Comparison of ENCODE assay signal across 17 cellular contexts in genomic region chr4:176882201-176882600, GRCh38.
DNase-seq lines count a peak whose midpoint lies in the region; ATAC-seq, FAIRE-seq and TF ChIP-seq lines count a peak whose summit lies in the region.
"Had no signal": no experiment of that assay in that cellular context is flagged by ENCODE, and none has a peak within 500 bp of the region (broad histone marks: within the 10 kb centered on the region; RNA-seq: fewer than 3 reads in every experiment).

No MANE protein-coding gene starts in this region.

- no peak for TF ChIP-seq POLR2A in HepG2 (IDR thresholded peaks at IDR 0.05; ENCODE audit: insufficient read depth in 1 of 2, low read depth in 2 of 2, low read length in 2 of 2)

- peaks cover 43% of the 10 kb centered on the region for H3F3A ChIP-seq in GM23248 (ENCODE audit: insufficient read depth)

- H3K79me2 ChIP-seq in GM23248 (ENCODE audit: insufficient read depth) = no peaks in the 10 kb centered on the region
- no peaks in the 10 kb centered on the region for H3K79me2 ChIP-seq in HepG2 (ENCODE audit: insufficient read depth, low read length)

- peak overlapping the region; percentile 20; the same call in 1 of the 2 replicates for H2AFZ ChIP-seq in GM23248
- no peak overlapping the region for H2AFZ ChIP-seq in HepG2 (ENCODE audit: low read length)
- H2AFZ ChIP-seq: PC-9 had no signal

- WGBS in GM23248 (ENCODE audit: low coverage in 1 of 2, low lambda C conversion rate in 2 of 2, missing lambda C conversion rate in 2 of 2), 2 experiments = 85 to 87% methylated on average over 2 of the region's 2 CpGs
- 2% methylated on average over 2 of the region's 2 CpGs for WGBS in HepG2 (ENCODE audit: low lambda C conversion rate)

- H3K27me3 ChIP-seq in GM23248 (replicated peaks; ENCODE audit: insufficient read depth) (no peaks in the 10 kb centered on the region), HepG2 (ENCODE audit: control insufficient read depth in 1 of 2, insufficient read depth in 2 of 2, low read length in 2 of 2) (no peaks in the 10 kb centered on the region)

- intact Hi-C loops in Right ventricle myocardium superior (cut with DNase I) = no loop called here
- intact Hi-C loops in HepG2 (cut with micrococcal nuclease; ENCODE audit: unreplicated experiment) = no loop called here

- ATAC-seq in HG02840 (IDR thresholded peaks at IDR 0.05; ENCODE audit: low FRiP score, unreplicated experiment) = no peak
- no peak for ATAC-seq in Right ventricle myocardium superior (ENCODE audit: poor library complexity)
- no peak for ATAC-seq in HepG2
- ATAC-seq: Right ventricle myocardium inferior had no signal

- H4K20me1 ChIP-seq in GM23248 (ENCODE audit: insufficient read depth) (no peaks in the 10 kb centered on the region), HepG2 (ENCODE audit: insufficient read depth, low read length) (no peaks in the 10 kb centered on the region)

- in situ Hi-C loops in GM23248 (cut with MboI) = no loop called here
- in situ Hi-C loops in HepG2 (cut with HindIII; ENCODE audit: extremely low pct_ligation_motif_present, low pct_unique_long_range_greater_than_20kb) = no loop called here

- DNase-seq in A172 (ENCODE audit: low spot score) (peak; percentile 38), GM23248 (no peak), RPMI7951 (ENCODE audit: low read depth) (peak; percentile 64), fibroblast of peridontal ligament (ENCODE audit: extremely low read depth) (peak; percentile 12), Right ventricle myocardium superior (no peak), HepG2 (ENCODE audit: low spot score) (no peak)
- no peak for DNase-seq in activated CD8-positive, alpha-beta memory T cell treated with anti-CD3 and anti-CD28 coated beads, Interleukin-2, amount 50 U/mL, for 48 hours
- DNase-seq: 8988T, C1 segment of cervical spinal cord, KBM-7, NCI-H1417 treated with DMSO at 0.1 percent for 48 hours, NCI-H2029, NCI-H82, PC-9 had no signal

- H3K4me2 ChIP-seq in GM23248 (ENCODE audit: unreplicated experiment) = no peak overlapping the region
- H3K4me2 ChIP-seq in HepG2 (ENCODE audit: low read depth, low read length) = no peak overlapping the region

- no peak overlapping the region for H3K27ac ChIP-seq in GM23248
- no peak overlapping the region for H3K27ac ChIP-seq in HepG2 (ENCODE audit: extremely low read length, insufficient read depth, low read length)
- H3K27ac ChIP-seq: PC-9 had no signal

- TF ChIP-seq EP300 in HepG2 (IDR thresholded peaks at IDR 0.05; ENCODE audit: low read depth in 2 of 2, low read length in 2 of 2) (no peak), HepG2 (CRISPR knock-in tag; IDR thresholded peaks at IDR 0.05; ENCODE audit: borderline replicate concordance) (no peak)

- no TSS peak for BruUV-seq in HepG2 (replicated peaks; lab: Mats Ljungman, UMichigan)

- CTCF ChIA-PET in HepG2 (lab: Yijun Ruan, JAX; ENCODE audit: low intra/inter-chr PET ratio, low total read pairs) = no interaction called here

- H3K9me3 ChIP-seq in GM23248 (ENCODE audit: low read depth) (no peaks in the 10 kb centered on the region), HepG2 (ENCODE audit: low read length) (no peaks in the 10 kb centered on the region)
- H3K9me3 ChIP-seq: HAP-1 had no signal

- POLR2A ChIA-PET in HepG2 (lab: Yijun Ruan, JAX) = no interaction called here

- no peak for FAIRE-seq in HepG2 (lab: Jason Lieb, UNC)

- H3K9ac ChIP-seq in GM23248 = no peak overlapping the region
- H3K9ac ChIP-seq in HepG2 (ENCODE audit: insufficient read depth, low read depth, low read length) = no peak overlapping the region

- H3K36me3 ChIP-seq in GM23248 (ENCODE audit: low read depth) = no peaks in the 10 kb centered on the region
- H3K36me3 ChIP-seq in HepG2 (replicated peaks in 1 of 2; ENCODE audit: control insufficient read depth in 1 of 2, insufficient read depth in 2 of 2, low read length in 2 of 2) = no peaks in the 10 kb centered on the region
- H3K36me3 ChIP-seq: HAP-1 had no signal

- no peaks in the 10 kb centered on the region for H3K9me2 ChIP-seq in GM23248 (ENCODE audit: insufficient read depth)

- TF ChIP-seq RAD21 in HepG2 (CRISPR knock-in tag; IDR thresholded peaks at IDR 0.05) = no peak

- H3K4me3 ChIP-seq in GM23248 (no peak overlapping the region), HepG2 (replicated peaks in 1 of 3; ENCODE audit: insufficient read depth in 1 of 3, low read depth in 2 of 3, low read length in 3 of 3) (no peak overlapping the region)
- H3K4me3 ChIP-seq: HAP-1, PC-9 had no signal

- no peak for TF ChIP-seq CTCF in HepG2 (CRISPR knock-in tag; IDR thresholded peaks at IDR 0.05)

- H3K4me1 ChIP-seq in GM23248 (ENCODE audit: insufficient read depth) = peaks cover 48% of the 10 kb centered on the region
- no peaks in the 10 kb centered on the region for H3K4me1 ChIP-seq in HepG2 (ENCODE audit: insufficient read depth, low read length)

TF ChIP-seq in HepG2, 621 proteins besides CTCF, POLR2A, EP300 and RAD21 (continues in another document):
- no peak for TF ChIP-seq ZNF160 (CRISPR knock-in tag; IDR thresholded peaks at IDR 0.05)
- TF ChIP-seq ATF2 (CRISPR knock-in tag; IDR thresholded peaks at IDR 0.05) = no peak
- TF ChIP-seq PAX8 (CRISPR knock-in tag; IDR thresholded peaks at IDR 0.05; ENCODE audit: borderline replicate concordance) = no peak
- no peak for TF ChIP-seq TBP (CRISPR knock-in tag; IDR thresholded peaks at IDR 0.05)
- TF ChIP-seq NFE2L1 (CRISPR knock-in tag; IDR thresholded peaks at IDR 0.05; ENCODE audit: borderline replicate concordance) = no peak
- no peak for TF ChIP-seq ONECUT2 (CRISPR knock-in tag; IDR thresholded peaks at IDR 0.05)
- TF ChIP-seq ZNF318 (CRISPR knock-in tag; IDR thresholded peaks at IDR 0.05) = no peak

Comparison
In these comparisons a context has a peak if more than half of its experiments do, and no peak if none do; other contexts are left out.
1. DNase-seq: peak in A172 (single experiment), RPMI7951 (single experiment) and fibroblast of peridontal ligament (single experiment); none in GM23248 (single experiment), activated CD8-positive, alpha-beta memory T cell treated with anti-CD3 and anti-CD28 coated beads, Interleukin-2, amount 50 U/mL, for 48 hours (single experiment), Right ventricle myocardium superior (single experiment) and HepG2 (single experiment).